In genomic region chr9:134925011-134925511, GRCh38 we compare ENCODE assay signal across 16 cellular contexts. TPM values are rescaled to one million over a fixed set of nuclear protein-coding genes. Genes with fewer than 3 reads are reported as not detected.
DNase-seq lines count a peak whose midpoint lies in the region; ATAC-seq, FAIRE-seq and TF ChIP-seq lines count a peak whose summit lies in the region.
"Had no signal": no experiment of that assay in that cellular context is flagged by ENCODE, and none has a peak within 500 bp of the region (broad histone marks: within the 10 kb centered on the region; RNA-seq: fewer than 3 reads in every experiment).

No MANE protein-coding gene starts in this region.

- DNase-seq in GM12891 (ENCODE audit: insufficient read length, low spot score) = no peak
- DNase-seq in NOMO-1 treated with DMSO at 0.1 percent for 48 hours (lab: John Stamatoyannopoulos, UW; ENCODE audit: unreplicated experiment) = peak; percentile 31
- no peak for DNase-seq in stimulated activated naive B cell treated with anti-CD40 and anti-IgM and Interleukin-4, amounts not matched to agents 10 μg/mL and 1 μg/mL and 100 μg/mL, for 72 hours
- no peak for DNase-seq in activated naive CD4-positive, alpha-beta T cell treated with anti-CD3 and anti-CD28 coated beads, Interleukin-2, amount 50 U/mL, for 16 hours
- DNase-seq in NCI-H774 (lab: John Stamatoyannopoulos, UW) = no peak
- DNase-seq: Calu3; CD4-positive, alpha-beta memory T cell; DMS79; GOT3; NCI-H1092; NCI-H146; NCI-H2081 treated with DMSO at 0.1 percent for 48 hours; NCI-H2227 treated with DMSO at 0.1 percent for 48 hours; SW 1271 had no signal

- H3K4me3 Mint-ChIP-seq in dendritic cell treated with granulocyte-macrophage colony-stimulating factor and Interleukin-4, amounts not matched to agents 40 ng/mL and 50 ng/mL, for 4 days = no peak overlapping the region
- H3K4me3 Mint-ChIP-seq in stimulated activated naive B cell treated with anti-CD40 and anti-IgM and Interleukin-4, amounts not matched to agents 10 μg/mL and 1 μg/mL and 100 μg/mL, for 72 hours = no peak overlapping the region
- H3K4me3 Mint-ChIP-seq: CD4-positive, alpha-beta memory T cell had no signal

- H3K27ac Mint-ChIP-seq in dendritic cell treated with granulocyte-macrophage colony-stimulating factor and Interleukin-4, amounts not matched to agents 40 ng/mL and 50 ng/mL, for 4 days = peak overlapping the region; percentile 4
- H3K27ac Mint-ChIP-seq in stimulated activated naive B cell treated with anti-CD40 and anti-IgM and Interleukin-4, amounts not matched to agents 10 μg/mL and 1 μg/mL and 100 μg/mL, for 72 hours = peak overlapping the region; percentile 9
- H3K27ac Mint-ChIP-seq: CD4-positive, alpha-beta memory T cell had no signal

- no peaks in the 10 kb centered on the region for H3K36me3 Mint-ChIP-seq in dendritic cell treated with granulocyte-macrophage colony-stimulating factor and Interleukin-4, amounts not matched to agents 40 ng/mL and 50 ng/mL, for 4 days (ENCODE audit: low read depth)
- H3K36me3 Mint-ChIP-seq in stimulated activated naive B cell treated with anti-CD40 and anti-IgM and Interleukin-4, amounts not matched to agents 10 μg/mL and 1 μg/mL and 100 μg/mL, for 72 hours = no peaks in the 10 kb centered on the region
- H3K36me3 Mint-ChIP-seq: CD4-positive, alpha-beta memory T cell had no signal

- peak; percentile 19 to 38 for ATAC-seq in stimulated activated naive B cell treated with anti-CD40 and anti-IgM and Interleukin-4, amounts not matched to agents 10 μg/mL and 1 μg/mL and 100 μg/mL, for 72 hours (replicated peaks)
- ATAC-seq in GM19351 (IDR thresholded peaks at IDR 0.05; ENCODE audit: unreplicated experiment) = no peak

- peaks cover 6% of the 10 kb centered on the region for H3K27me3 Mint-ChIP-seq in dendritic cell treated with granulocyte-macrophage colony-stimulating factor and Interleukin-4, amounts not matched to agents 40 ng/mL and 50 ng/mL, for 4 days
- H3K27me3 Mint-ChIP-seq in stimulated activated naive B cell treated with anti-CD40 and anti-IgM and Interleukin-4, amounts not matched to agents 10 μg/mL and 1 μg/mL and 100 μg/mL, for 72 hours = peaks cover 9 to 34% of the 10 kb centered on the region in 2 donors

- intact Hi-C loops in dendritic cell treated with granulocyte-macrophage colony-stimulating factor and Interleukin-4, amounts not matched to agents 40 ng/mL and 50 ng/mL, for 4 days (cut with micrococcal nuclease) = no loop called here

- peak; percentile 87 for FAIRE-seq in GM12891 (lab: Jason Lieb, UNC)

- H3K9me3 Mint-ChIP-seq in dendritic cell treated with granulocyte-macrophage colony-stimulating factor and Interleukin-4, amounts not matched to agents 40 ng/mL and 50 ng/mL, for 4 days = no peaks in the 10 kb centered on the region
- H3K9me3 Mint-ChIP-seq in stimulated activated naive B cell treated with anti-CD40 and anti-IgM and Interleukin-4, amounts not matched to agents 10 μg/mL and 1 μg/mL and 100 μg/mL, for 72 hours = no peaks in the 10 kb centered on the region

- H3K4me1 Mint-ChIP-seq in dendritic cell treated with granulocyte-macrophage colony-stimulating factor and Interleukin-4, amounts not matched to agents 40 ng/mL and 50 ng/mL, for 4 days (ENCODE audit: low read depth) = peaks cover 88% of the 10 kb centered on the region
- H3K4me1 Mint-ChIP-seq in stimulated activated naive B cell treated with anti-CD40 and anti-IgM and Interleukin-4, amounts not matched to agents 10 μg/mL and 1 μg/mL and 100 μg/mL, for 72 hours = peaks cover 22 to 33% of the 10 kb centered on the region in 2 donors
- H3K4me1 Mint-ChIP-seq: CD4-positive, alpha-beta memory T cell had no signal

- no peak for TF ChIP-seq POLR2A in GM12891 (IDR thresholded peaks at IDR 0.05; ENCODE audit: low read depth, low read length)

TF ChIP-seq in GM12891, 5 proteins besides CTCF, POLR2A, EP300 and RAD21:
- 0 out of 2 replicates have a peak, but pooled peaks have one; percentile 22 for TF ChIP-seq POU2F2 (IDR thresholded peaks at IDR 0.05; ENCODE audit: low read depth, low read length)
- TF ChIP-seq PAX5 (IDR thresholded peaks at IDR 0.05; ENCODE audit: insufficient read depth, low read length, severe bottlenecking) = no peak
- no peak for TF ChIP-seq POLR2AphosphoS5 (IDR thresholded peaks at IDR 0.05; ENCODE audit: low read depth, low read length)
- TF ChIP-seq TAF1 (IDR thresholded peaks at IDR 0.05; ENCODE audit: low read depth, low read length) = no peak
- TF ChIP-seq SPI1 (IDR thresholded peaks at IDR 0.05; ENCODE audit: low read depth, low read length) = peak; percentile 77
TF ChIP-seq in GM12891: peak in this region for 2.

RNA-seq across cellular contexts. Expression of gene FCN1, which starts 7.3 kb away (rescaled TPM):
- polyA plus RNA-seq in GM12891 (2012; ENCODE audit: low read depth, missing spikeins) = not detected

RNA-seq across cellular contexts. Expression of gene FCN2, which starts 44.5 kb away (rescaled TPM):
- polyA plus RNA-seq in GM12891 (2012; ENCODE audit: low read depth, missing spikeins) = not detected
- polyA plus RNA-seq: CD4-positive, alpha-beta memory T cell had no signal
